ENCODE assay signal across 8 cellular contexts in the genomic region with DNA sequence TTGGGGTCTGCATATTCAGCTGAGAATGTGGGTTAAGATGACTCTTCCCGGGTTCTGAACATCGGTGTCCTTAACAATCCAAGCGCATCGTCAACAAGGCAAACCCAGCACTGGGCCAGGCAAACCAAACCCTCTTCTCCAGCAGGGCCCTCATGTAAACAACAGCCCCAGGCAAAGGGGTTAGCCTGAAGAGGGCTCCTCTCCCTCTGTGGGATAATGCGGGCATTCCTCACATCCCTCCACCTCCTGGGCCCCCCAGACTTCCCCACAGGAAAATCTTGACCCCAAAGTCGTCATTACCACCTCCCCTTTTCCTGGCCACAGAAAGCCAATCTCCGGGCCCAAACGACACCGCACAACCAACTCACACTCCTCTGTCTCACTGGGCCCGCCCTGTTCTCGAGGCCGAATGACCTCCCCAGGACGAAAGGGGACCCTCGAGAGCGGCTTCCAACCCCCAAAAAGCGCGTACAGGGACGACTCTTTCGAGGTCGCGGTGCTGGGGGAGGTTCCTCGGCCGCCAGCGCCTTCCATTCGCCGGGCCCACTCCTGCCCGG. TPM values are rescaled to one million over a fixed set of nuclear protein-coding genes. Genes with fewer than 3 reads are reported as not detected.
DNase-seq lines count a peak whose midpoint lies in the region; ATAC-seq and TF ChIP-seq lines count a peak whose summit lies in the region.

No MANE protein-coding gene starts in this region.

- 1 to 2% methylated on average over 27 of the region's 27 CpGs for WGBS in ectodermal cell, 2 experiments

- ATAC-seq in GM21529 (IDR thresholded peaks at IDR 0.05; ENCODE audit: unreplicated experiment), result no peak
- no peak for ATAC-seq in GM18861 (IDR thresholded peaks at IDR 0.05; ENCODE audit: unreplicated experiment)

- H3K27me3 ChIP-seq in Peyer's patch, result no peaks in the 10 kb centered on the region
- no peaks in the 10 kb centered on the region for H3K27me3 ChIP-seq in ectodermal cell (ENCODE audit: control insufficient read depth, insufficient read depth, low read length, poor library complexity, severe bottlenecking)
- H3K27me3 ChIP-seq in mucosa of rectum (ENCODE audit: control insufficient read depth in 2 of 2, insufficient read depth in 2 of 2, low read length in 2 of 2), result no peaks in the 10 kb centered on the region

- TF ChIP-seq POLR2A in Peyer's patch (IDR thresholded peaks at IDR 0.05), result no peak

- H3K27ac ChIP-seq in Peyer's patch (peak overlapping the region; percentile 88 to 98 (median 94)), ectodermal cell (ENCODE audit: insufficient read depth, low read depth, low read length, poor library complexity, severe bottlenecking) (peak overlapping the region; percentile 66), mucosa of rectum (ENCODE audit: low read depth in 2 of 2, low read length in 2 of 2) (peak overlapping the region; percentile 87 to 93)

- no peaks in the 10 kb centered on the region for H3K9me3 ChIP-seq in Peyer's patch
- no peaks in the 10 kb centered on the region for H3K9me3 ChIP-seq in ectodermal cell (ENCODE audit: control insufficient read depth, low read length)
- H3K9me3 ChIP-seq in mucosa of rectum (ENCODE audit: control insufficient read depth in 2 of 2, low read length in 2 of 2), result no peaks in the 10 kb centered on the region

- POLR2A ChIA-PET in GM10248 (lab: Yijun Ruan, JAX), result interaction anchor here (1.6 kb wide), 1 partner anchor 10 kb away, joined by 6 read pairs; no protein-coding TSS in a partner anchor

- H3K36me3 ChIP-seq in Peyer's patch (peaks cover 0 to 34% (median 0%) of the 10 kb centered on the region in 3 donors), ectodermal cell (ENCODE audit: control insufficient read depth, insufficient read depth, low read length) (peaks cover 17% of the 10 kb centered on the region), mucosa of rectum (ENCODE audit: control insufficient read depth in 2 of 2, insufficient read depth in 2 of 2, low read length in 2 of 2) (peaks cover 17 to 21% of the 10 kb centered on the region in 2 donors)

- CTCF ChIA-PET in GM10248 (lab: Yijun Ruan, JAX), result interaction anchor here (1.2 to 6.5 kb wide), 2 partner anchors 53 to 384 kb away, joined by 3 to 48 read pairs; no protein-coding TSS in a partner anchor

- peak overlapping the region; percentile 94 to 95 for H3K9ac ChIP-seq in mucosa of rectum (ENCODE audit: low read depth in 1 of 2, low read length in 2 of 2)

- H3K4me3 ChIP-seq in Peyer's patch (peak overlapping the region; percentile 79 to 91 (median 84)), ectodermal cell (ENCODE audit: insufficient read depth, low read depth, low read length) (peak overlapping the region; percentile 83), mucosa of rectum (ENCODE audit: low read length in 2 of 2) (peak overlapping the region; percentile 88 to 93)

- H3K4me1 ChIP-seq in Peyer's patch, result peaks cover 6 to 31% (median 11%) of the 10 kb centered on the region in 4 donors
- H3K4me1 ChIP-seq in ectodermal cell (ENCODE audit: control insufficient read depth, insufficient read depth, low read length), result peaks cover 14% of the 10 kb centered on the region
- peaks cover 20 to 21% of the 10 kb centered on the region in 2 donors for H3K4me1 ChIP-seq in mucosa of rectum (ENCODE audit: control insufficient read depth in 2 of 2, insufficient read depth in 2 of 2, low read length in 2 of 2)

- peak; percentile 11 to 22 for DNase-seq in stimulated activated CD4-positive, alpha-beta T cell treated with anti-CD3 and anti-CD28 coated beads, Interleukin-2, amount 100 ng/mL, for 24 hours
- DNase-seq in stimulated activated CD4-positive, alpha-beta T cell treated with anti-CD3 and anti-CD28 coated beads, Interleukin-2, amount 100 ng/mL, for 48 hours, result no peak
- no peak for DNase-seq in Peyer's patch
- DNase-seq in GM10248 (ENCODE audit: extremely low spot score), result no peak

- TF ChIP-seq CTCF in Peyer's patch (IDR thresholded peaks at IDR 0.05) (no peak), GM10248 (IDR thresholded peaks at IDR 0.05; ENCODE audit: control extremely low read depth, extremely low read depth, low read depth, missing control alignments) (no peak)

RNA-seq across cellular contexts. Expression of a gene that starts 0.6 kb away (rescaled TPM):
- total RNA-seq in Peyer's patch, result 100 to 1,000 TPM in 3 of 4 donors, 10 to 100 TPM in 1; 76.7 to 168 (median 136) TPM
- polyA plus RNA-seq in ectodermal cell (2013, experiment 1 of 4), result 249 TPM
- 258 TPM for polyA plus RNA-seq in ectodermal cell (2013, experiment 2 of 4)
- 168 TPM for polyA plus RNA-seq in ectodermal cell (2013, experiment 3 of 4)
- 178 TPM for polyA plus RNA-seq in ectodermal cell (2013, experiment 4 of 4)

RNA-seq across cellular contexts. Expression of a gene that starts 0.7 kb away (rescaled TPM):
- total RNA-seq in Peyer's patch, result 100 to 1,000 TPM; 172 to 755 (median 689) TPM
- 105 TPM for polyA plus RNA-seq in ectodermal cell (2013, experiment 1 of 4)
- polyA plus RNA-seq in ectodermal cell (2013, experiment 2 of 4), result 85.5 TPM
- polyA plus RNA-seq in ectodermal cell (2013, experiment 3 of 4), result 67.9 TPM
- polyA plus RNA-seq in ectodermal cell (2013, experiment 4 of 4), result 73.0 TPM

RNA-seq across cellular contexts. Expression of a gene that starts 29.3 kb away (rescaled TPM):
- 100 to 1,000 TPM in 1 of 4 donors, 10 to 100 TPM in 3; 75.9 to 112 (median 87.4) TPM for total RNA-seq in Peyer's patch
- 23.1 TPM for polyA plus RNA-seq in ectodermal cell (2013, experiment 1 of 4)
- 21.1 TPM for polyA plus RNA-seq in ectodermal cell (2013, experiment 2 of 4)
- 16.5 TPM for polyA plus RNA-seq in ectodermal cell (2013, experiment 3 of 4)
- 15.2 TPM for polyA plus RNA-seq in ectodermal cell (2013, experiment 4 of 4)

RNA-seq across cellular contexts. Expression of a gene that starts 29.8 kb away (rescaled TPM):
- 10 to 100 TPM; 44.7 to 63.5 (median 48.1) TPM for total RNA-seq in Peyer's patch
- 35.4 TPM for polyA plus RNA-seq in ectodermal cell (2013, experiment 1 of 4)
- 30.5 TPM for polyA plus RNA-seq in ectodermal cell (2013, experiment 2 of 4)
- polyA plus RNA-seq in ectodermal cell (2013, experiment 3 of 4), result 31.2 TPM
- polyA plus RNA-seq in ectodermal cell (2013, experiment 4 of 4), result 24.8 TPM

RNA-seq across cellular contexts. Expression of a gene that starts 37.2 kb away (rescaled TPM):
- total RNA-seq in Peyer's patch, result 1 to 10 TPM in 1 of 4 donors, under 1 TPM in 1, not detected in 2; 0.85 to 1.2 TPM
- polyA plus RNA-seq in ectodermal cell (2013, experiment 1 of 4), result 11.3 TPM
- polyA plus RNA-seq in ectodermal cell (2013, experiment 2 of 4), result 13.3 TPM
- polyA plus RNA-seq in ectodermal cell (2013, experiment 3 of 4), result 7.5 TPM
- 8.4 TPM for polyA plus RNA-seq in ectodermal cell (2013, experiment 4 of 4)

Comparison
In these comparisons a context has a peak if more than half of its experiments do, and no peak if none do; other contexts are left out.
1. DNase-seq: peak in stimulated activated CD4-positive, alpha-beta T cell treated with anti-CD3 and anti-CD28 coated beads, Interleukin-2, amount 100 ng/mL, for 24 hours (2 of 2); none in stimulated activated CD4-positive, alpha-beta T cell treated with anti-CD3 and anti-CD28 coated beads, Interleukin-2, amount 100 ng/mL, for 48 hours (0 of 2), Peyer's patch (0 of 3) and GM10248 (single experiment).
2. Peak in every context shown above with its lines, with median percentiles within 50 percentile points of each other: H3K27ac ChIP-seq and H3K4me3 ChIP-seq.